In genomic region chrX:46408553-46409407, GRCh38 we compare ENCODE assay signal across 8 cellular contexts.
DNase-seq lines count a peak whose midpoint lies in the region; ATAC-seq, FAIRE-seq and TF ChIP-seq lines count a peak whose summit lies in the region.

No MANE protein-coding gene starts in this region.

- TF ChIP-seq CTCF in VCaP (conservative IDR thresholded peaks at IDR 0.05) = peak; percentile 80
- TF ChIP-seq CTCF in bronchial epithelial cell (IDR thresholded peaks at IDR 0.05; ENCODE audit: insufficient read depth, low read length, severe bottlenecking) = peak; percentile 48

- H3K4me3 ChIP-seq in bronchial epithelial cell (ENCODE audit: low read depth, low read length) = no peak overlapping the region

- no peaks in the 10 kb centered on the region for H3K27me3 ChIP-seq in bronchial epithelial cell (ENCODE audit: control insufficient read depth, insufficient read depth, low read length)

- no peak overlapping the region for H3K27ac ChIP-seq in VCaP

- no peak for ATAC-seq in GM19452 (IDR thresholded peaks at IDR 0.05; ENCODE audit: unreplicated experiment)

- H3K36me3 ChIP-seq in bronchial epithelial cell (ENCODE audit: control insufficient read depth, insufficient read depth, low read length) = no peaks in the 10 kb centered on the region

- peak; percentile 41 for DNase-seq in NCI-H2196 (lab: John Stamatoyannopoulos, UW; ENCODE audit: unreplicated experiment)
- DNase-seq in NCI-H2196 treated with DMSO at 0.1 percent for 48 hours (lab: John Stamatoyannopoulos, UW; ENCODE audit: unreplicated experiment) = no peak
- peak; percentile 8 for DNase-seq in NCI-H1092 (lab: John Stamatoyannopoulos, UW)
- DNase-seq in bronchial epithelial cell (ENCODE audit: low read depth) = peak; percentile 48
- DNase-seq in kidney tubule cell (ENCODE audit: low spot score) = peak; percentile 68
- peak; percentile 69 for DNase-seq in stimulated activated CD4-positive, alpha-beta T cell treated with anti-CD3 and anti-CD28 coated beads, Interleukin-4, amount 100 ng/mL, for 1 hour

- FAIRE-seq in bronchial epithelial cell (lab: Jason Lieb, UNC) = no peak
